Comparison of ENCODE assay signal across 20 cellular contexts in the genomic region with DNA sequence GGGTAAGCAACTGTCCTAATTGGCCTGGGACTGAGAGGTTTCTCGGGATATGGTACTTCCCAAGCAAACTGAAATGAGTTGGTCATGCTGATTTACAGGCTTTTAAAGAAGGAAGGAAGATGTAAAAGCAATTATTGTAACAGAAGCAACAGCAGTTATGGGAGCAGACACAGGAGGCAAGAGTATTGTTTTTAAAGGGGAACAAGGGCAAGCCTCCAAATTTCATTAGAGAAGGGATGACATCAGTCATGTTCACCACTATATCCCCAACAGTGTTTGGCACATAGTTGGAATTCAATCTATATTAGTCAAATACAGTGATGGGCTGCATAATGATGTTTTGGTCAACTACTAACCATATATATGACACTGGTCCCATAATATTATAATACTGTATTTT.
"Had no signal": no experiment of that assay in that cellular context is flagged by ENCODE, and none has a peak within 500 bp of the region (broad histone marks: within the 10 kb centered on the region; RNA-seq: fewer than 3 reads in every experiment).

No MANE protein-coding gene starts in this region.

- H3K27ac Mint-ChIP-seq: activated CD4-positive, alpha-beta T cell treated with anti-CD3 and anti-CD28 coated beads, Interleukin-2, amount 10 ng/mL, durations not matched to agents 7 days and 5 days; activated naive CD8-positive, alpha-beta T cell; activated T-cell treated with anti-CD3 and anti-CD28 coated beads, Interleukin-2, amount 50 U/mL, for 72 hours; mesothelial cell of epicardium; T-helper 17 cell had no signal

- H3K27me3 ChIP-seq: esophagus muscularis mucosa, gastroesophageal sphincter, ovary, spleen, upper lobe of left lung had no signal

- H3K4me3 Mint-ChIP-seq: activated CD4-positive, alpha-beta T cell treated with anti-CD3 and anti-CD28 coated beads, Interleukin-2, amount 10 ng/mL, durations not matched to agents 7 days and 5 days; activated naive CD8-positive, alpha-beta T cell; activated T-cell treated with anti-CD3 and anti-CD28 coated beads, Interleukin-2, amount 50 U/mL, for 72 hours; brain; mesothelial cell of epicardium; neural crest cell; stimulated activated naive CD8-positive, alpha-beta T cell treated with anti-CD3 and anti-CD28 coated beads, Interleukin-15, amount 100 ng/mL, for 72 hours; T-helper 17 cell had no signal

- H3K27me3 Mint-ChIP-seq: activated CD4-positive, alpha-beta T cell treated with anti-CD3 and anti-CD28 coated beads, Interleukin-2, amount 10 ng/mL, durations not matched to agents 7 days and 5 days; activated naive CD8-positive, alpha-beta T cell; brain; stimulated activated naive CD8-positive, alpha-beta T cell treated with anti-CD3 and anti-CD28 coated beads, Interleukin-15, amount 100 ng/mL, for 72 hours; T-helper 17 cell had no signal

- H3K4me1 ChIP-seq: gastroesophageal sphincter had no signal

- H3K9me3 ChIP-seq: ovary had no signal

- H3K4me1 Mint-ChIP-seq: activated CD4-positive, alpha-beta T cell treated with anti-CD3 and anti-CD28 coated beads, Interleukin-2, amount 10 ng/mL, durations not matched to agents 7 days and 5 days; neural crest cell; stimulated activated naive CD8-positive, alpha-beta T cell treated with anti-CD3 and anti-CD28 coated beads, Interleukin-15, amount 100 ng/mL, for 72 hours; T-helper 17 cell had no signal

- H3K27ac ChIP-seq: esophagus muscularis mucosa, gastroesophageal sphincter, ovary, spleen, upper lobe of left lung had no signal

- DNase-seq: activated CD4-positive, alpha-beta T cell treated with anti-CD3 and anti-CD28 coated beads, Interleukin-2, amount 10 ng/mL, durations not matched to agents 7 days and 5 days; activated CD8-positive, alpha-beta memory T cell treated with anti-CD3 and anti-CD28 coated beads, Interleukin-2, amount 50 U/mL, for 48 hours; activated gamma-delta T cell treated with Interleukin-2 at 50 U/mL for 16 hours; activated T-cell treated with anti-CD3 and anti-CD28 coated beads, Interleukin-2, amount 50 U/mL, for 72 hours; amniotic stem cell; central memory CD4-positive, alpha-beta T cell; cortex of kidney; effector CD4-positive, alpha-beta T cell; ovary; spleen; stimulated activated naive CD8-positive, alpha-beta T cell treated with anti-CD3 and anti-CD28 coated beads, Interleukin-15, amount 100 ng/mL, for 72 hours; T-helper 17 cell; upper lobe of left lung had no signal

- H3K36me3 ChIP-seq: esophagus muscularis mucosa, gastroesophageal sphincter, ovary, spleen, upper lobe of left lung had no signal

- H3K4me3 ChIP-seq: esophagus muscularis mucosa, gastroesophageal sphincter, lung, ovary, spleen, upper lobe of left lung had no signal
